In the genomic region with DNA sequence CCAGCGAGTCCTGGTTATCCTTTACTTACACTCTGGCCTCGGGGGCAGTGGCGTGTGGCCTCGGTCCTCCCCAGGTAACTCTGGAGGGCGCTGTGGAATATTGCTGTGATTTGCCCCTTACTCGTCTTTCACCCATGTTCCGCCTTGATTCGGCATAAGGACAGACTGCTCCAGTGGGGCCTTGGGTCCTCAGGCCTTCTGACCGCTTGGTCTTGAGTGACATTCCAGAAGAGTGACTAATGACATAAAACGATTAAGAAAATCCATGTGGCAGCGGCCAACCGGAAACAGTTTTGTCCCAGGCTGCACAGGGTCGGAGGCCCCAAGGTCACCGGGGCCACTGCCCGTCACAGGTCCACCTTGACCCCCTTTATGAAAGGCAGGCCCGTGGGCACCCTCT, we compare ENCODE assay signal across 1 cellular context.
TF ChIP-seq lines count a peak whose summit lies in the region.

No MANE protein-coding gene starts in this region.

TF ChIP-seq in HepG2, 621 proteins besides CTCF, POLR2A, EP300 and RAD21:
- peak; percentile 29 for TF ChIP-seq AGO2 (optimal IDR thresholded peaks at IDR 0.05; ENCODE audit: low read depth, low read length)
- no peak for TF ChIP-seq ZBTB20 (CRISPR knock-in tag; IDR thresholded peaks at IDR 0.05; ENCODE audit: borderline replicate concordance, low read depth)
- no peak for TF ChIP-seq ZNF329 (CRISPR knock-in tag; IDR thresholded peaks at IDR 0.05; ENCODE audit: low read depth)
- no peak for TF ChIP-seq FOXO4 (CRISPR knock-in tag; conservative IDR thresholded peaks at IDR 0.05)
- TF ChIP-seq NRL (CRISPR knock-in tag; IDR thresholded peaks at IDR 0.05; ENCODE audit: borderline replicate concordance), result no peak
- TF ChIP-seq ZNF121 (CRISPR knock-in tag; IDR thresholded peaks at IDR 0.05), result no peak
